ENCODE assay signal across 1 cellular context in genomic region chr15:59247364-59247763, GRCh38.
TF ChIP-seq lines count a peak whose summit lies in the region.

No MANE protein-coding gene starts in this region.

TF ChIP-seq in GM23338, 12 proteins besides CTCF, POLR2A, EP300 and RAD21 (continued from another document):
- TF ChIP-seq ZNF462 (CRISPR knock-in tag; IDR thresholded peaks at IDR 0.05) (no peak), ZNF114 (CRISPR knock-in tag; IDR thresholded peaks at IDR 0.05) (no peak), ZNF331 (CRISPR knock-in tag; IDR thresholded peaks at IDR 0.05; ENCODE audit: low read depth) (no peak), NANOG (IDR thresholded peaks at IDR 0.05; ENCODE audit: borderline replicate concordance) (no peak), CREB1 (CRISPR knock-in tag; IDR thresholded peaks at IDR 0.05; ENCODE audit: low read depth) (no peak), JUNB (IDR thresholded peaks at IDR 0.05; ENCODE audit: unreplicated experiment) (no peak)
